Comparison of ENCODE assay signal across 21 cellular contexts in genomic region chr14:31307198-31307597, GRCh38.
DNase-seq lines count a peak whose midpoint lies in the region; ATAC-seq, FAIRE-seq and TF ChIP-seq lines count a peak whose summit lies in the region.
"Had no signal": no experiment of that assay in that cellular context is flagged by ENCODE, and none has a peak within 500 bp of the region (broad histone marks: within the 10 kb centered on the region; RNA-seq: fewer than 3 reads in every experiment).

No MANE protein-coding gene starts in this region.

- H3K4me1 ChIP-seq in HCT116 (ENCODE audit: control insufficient read depth in 1 of 2, insufficient read depth in 2 of 2, low read length in 2 of 2) (no peaks in the 10 kb centered on the region), PC-3 (ENCODE audit: insufficient read depth, low read length) (no peaks in the 10 kb centered on the region), esophagus muscularis mucosa (no peaks in the 10 kb centered on the region), small intestine (ENCODE audit: control insufficient read depth in 2 of 2, insufficient read depth in 1 of 2, low read depth in 1 of 2, low read length in 1 of 2) (no peaks in the 10 kb centered on the region), GM23248 (ENCODE audit: insufficient read depth) (no peaks in the 10 kb centered on the region)
- H3K4me1 ChIP-seq: A549; BLaER1 treated with 17β-estradiol and CSF1 and Interleukin-3, amounts not matched to agents 10 nM and 100 nM; SJCRH30 had no signal

- in situ Hi-C loops in GM23248 (cut with MboI) = no loop called here

- no peaks in the 10 kb centered on the region for H3F3A ChIP-seq in PC-3 (ENCODE audit: low read length, unreplicated experiment)
- no peaks in the 10 kb centered on the region for H3F3A ChIP-seq in GM23248 (ENCODE audit: insufficient read depth)

- no TSS peak for BruUV-seq in HCT116 (replicated peaks; lab: Mats Ljungman, UMichigan)
- BruUV-seq in PC-3 (replicated peaks; lab: Mats Ljungman, UMichigan) = no TSS peak

- no peak for FAIRE-seq in small intestine (lab: Jason Lieb, UNC)
- FAIRE-seq: A549, GM12878 had no signal

- intact Hi-C loops in HCT116 (cut with micrococcal nuclease) = no loop called here
- intact Hi-C loops in PC-3 (cut with micrococcal nuclease) = no loop called here
- intact Hi-C loops in esophagus muscularis mucosa (cut with DNase I) = no loop called here

- H3K79me2 ChIP-seq in HCT116 (ENCODE audit: insufficient read depth, low read length) (no peaks in the 10 kb centered on the region), PC-3 (ENCODE audit: low read length) (no peaks in the 10 kb centered on the region), GM23248 (ENCODE audit: insufficient read depth) (no peaks in the 10 kb centered on the region)

- POLR2A ChIA-PET in HCT116 (lab: Charles Lee) (no interaction called here), PC-3 (lab: Charles Lee; ENCODE audit: unreplicated experiment) (no interaction called here)

- TF ChIP-seq RAD21 in HCT116 (IDR thresholded peaks at IDR 0.05; ENCODE audit: low read depth) = peak; percentile 20; the same call in 1 of the 2 replicates

- H3K27me3 ChIP-seq in HCT116 (ENCODE audit: insufficient read depth, low read length) (no peaks in the 10 kb centered on the region), PC-3 (ENCODE audit: low read length) (no peaks in the 10 kb centered on the region), esophagus muscularis mucosa (no peaks in the 10 kb centered on the region), small intestine (ENCODE audit: control insufficient read depth in 2 of 2, insufficient read depth in 2 of 2, low read length in 2 of 2) (no peaks in the 10 kb centered on the region), GM23248 (replicated peaks; ENCODE audit: insufficient read depth) (no peaks in the 10 kb centered on the region)
- H3K27me3 ChIP-seq: BLaER1 treated with 17β-estradiol and CSF1 and Interleukin-3, amounts not matched to agents 10 nM and 100 nM; SJCRH30 had no signal

- H3K27ac ChIP-seq in HCT116 (ENCODE audit: low read depth, low read length) (no peak overlapping the region), PC-3 (ENCODE audit: low read length) (no peak overlapping the region), esophagus muscularis mucosa (replicated peaks in 1 of 4) (no peak overlapping the region), small intestine (ENCODE audit: low read depth in 1 of 2, low read length in 1 of 2) (no peak overlapping the region), GM23248 (no peak overlapping the region)
- H3K27ac ChIP-seq: A549; BLaER1 treated with 17β-estradiol and CSF1 and Interleukin-3, amounts not matched to agents 10 nM and 100 nM; SJCRH30 had no signal

- H3K36me3 ChIP-seq in HCT116 (ENCODE audit: control insufficient read depth in 1 of 2, insufficient read depth in 2 of 2, low read length in 2 of 2) (no peaks in the 10 kb centered on the region), PC-3 (ENCODE audit: low read depth, low read length) (peaks cover 8% of the 10 kb centered on the region; the same call in 1 of the 2 replicates), esophagus muscularis mucosa (peaks cover 35 to 97% (median 76%) of the 10 kb centered on the region in 4 donors), small intestine (ENCODE audit: control insufficient read depth in 2 of 2, insufficient read depth in 2 of 2, low read length in 2 of 2) (peaks cover 6 to 12% of the 10 kb centered on the region in 2 donors), GM23248 (ENCODE audit: low read depth) (peaks cover 91% of the 10 kb centered on the region)

- TF ChIP-seq CTCF in HCT116 (IDR thresholded peaks at IDR 0.05 in 2 of 3, conservative IDR thresholded peaks at IDR 0.05 in 1 of 3; ENCODE audit: borderline replicate concordance in 1 of 3, insufficient read depth in 1 of 3, low read depth in 2 of 3, low read length in 2 of 3) = 0 out of 6 replicates have a peak, but pooled peaks of 1 of the 3 experiments have one; percentile 21
- TF ChIP-seq CTCF in PC-3 (conservative IDR thresholded peaks at IDR 0.05; ENCODE audit: low read depth, low read length) = peak; percentile 39; the same call in 1 of the 2 replicates
- TF ChIP-seq CTCF in esophagus muscularis mucosa (IDR thresholded peaks at IDR 0.05) = no peak

- CTCF ChIA-PET in HCT116 (lab: Charles Lee) = no interaction called here
- CTCF ChIA-PET in PC-3 (lab: Charles Lee) = no interaction called here

- TF ChIP-seq POLR2A in HCT116 (IDR thresholded peaks at IDR 0.05; ENCODE audit: borderline replicate concordance, extremely low read depth, insufficient read depth, insufficient read length) = no peak
- TF ChIP-seq POLR2A in esophagus muscularis mucosa (IDR thresholded peaks at IDR 0.05; ENCODE audit: low read depth) = no peak

- H3K9ac ChIP-seq in HCT116 (ENCODE audit: low read length) (no peak overlapping the region), PC-3 (ENCODE audit: low read length) (no peak overlapping the region), GM23248 (no peak overlapping the region)
- H3K9ac ChIP-seq: BLaER1 treated with 17β-estradiol and CSF1 and Interleukin-3, amounts not matched to agents 10 nM and 100 nM had no signal

- H3K9me3 ChIP-seq in HCT116 (ENCODE audit: control insufficient read depth in 1 of 2, insufficient read depth in 1 of 2, low read depth in 1 of 2, low read length in 2 of 2) = no peaks in the 10 kb centered on the region
- no peaks in the 10 kb centered on the region for H3K9me3 ChIP-seq in PC-3 (ENCODE audit: low read length)
- H3K9me3 ChIP-seq in esophagus muscularis mucosa = no peaks in the 10 kb centered on the region
- H3K9me3 ChIP-seq in small intestine (ENCODE audit: control insufficient read depth, low read depth) = no peaks in the 10 kb centered on the region
- H3K9me3 ChIP-seq in GM23248 (ENCODE audit: low read depth) = no peaks in the 10 kb centered on the region
- H3K9me3 ChIP-seq: A549; BLaER1 treated with 17β-estradiol and CSF1 and Interleukin-3, amounts not matched to agents 10 nM and 100 nM; SJCRH30 had no signal

- H3K4me2 ChIP-seq in HCT116 (ENCODE audit: low read length) (no peak overlapping the region), PC-3 (ENCODE audit: low read length) (no peak overlapping the region), GM23248 (ENCODE audit: unreplicated experiment) (no peak overlapping the region)
- H3K4me2 ChIP-seq: A549; BLaER1 treated with 17β-estradiol and CSF1 and Interleukin-3, amounts not matched to agents 10 nM and 100 nM had no signal

- no peak for TF ChIP-seq EP300 in esophagus muscularis mucosa (IDR thresholded peaks at IDR 0.05)

- H2AFZ ChIP-seq in HCT116 (ENCODE audit: low read depth, low read length, poor library complexity, severe bottlenecking) (no peak overlapping the region), PC-3 (ENCODE audit: low read length) (no peak overlapping the region), GM23248 (no peak overlapping the region)

- H4K20me1 ChIP-seq in HCT116 (ENCODE audit: insufficient read depth) (no peaks in the 10 kb centered on the region), PC-3 (ENCODE audit: low read length) (no peaks in the 10 kb centered on the region), GM23248 (ENCODE audit: insufficient read depth) (no peaks in the 10 kb centered on the region)
- H4K20me1 ChIP-seq: BLaER1 treated with 17β-estradiol and CSF1 and Interleukin-3, amounts not matched to agents 10 nM and 100 nM had no signal

- RAD21 ChIA-PET in HCT116 (lab: Charles Lee; ENCODE audit: low non-redundant PET in 1 of 2, low total read pairs in 2 of 2, uncharacterized antibody in 2 of 2, unreplicated experiment in 2 of 2) = no interaction called here

- H3K4me3 ChIP-seq in HCT116 (replicated peaks in 1 of 2; ENCODE audit: low read depth in 1 of 2, low read length in 2 of 2) (no peak overlapping the region), PC-3 (ENCODE audit: low read length) (no peak overlapping the region), esophagus muscularis mucosa (no peak overlapping the region), small intestine (ENCODE audit: low read depth in 1 of 2, low read length in 2 of 2) (no peak overlapping the region), GM23248 (no peak overlapping the region)
- H3K4me3 ChIP-seq: A549; BLaER1 treated with 17β-estradiol and CSF1 and Interleukin-3, amounts not matched to agents 10 nM and 100 nM; GM12878; SJCRH30 had no signal

- DNase-seq in HCT116 (ENCODE audit: low read depth, low spot score) (no peak), PC-3 (peak; percentile 46), esophagus muscularis mucosa (ENCODE audit: extremely low spot score) (peak; percentile 10), small intestine (peak; percentile 39), GM23248 (no peak)
- DNase-seq in stimulated activated naive CD4-positive, alpha-beta T cell treated with Interleukin-2 at 50 U/mL for 16 hours (lab: John Stamatoyannopoulos, UW) = no peak
- DNase-seq: AML-193; CD4-positive, alpha-beta T cell; DMS53; KG1; MM.1S; NCI-H2029; NCI-H2227 treated with DMSO at 0.1 percent for 48 hours; NCI-H526 treated with DMSO at 0.1 percent for 48 hours; SJCRH30 had no signal

- H3K9me2 ChIP-seq in HCT116 (ENCODE audit: insufficient read depth) (no peaks in the 10 kb centered on the region), PC-3 (replicated peaks; ENCODE audit: low read length) (no peaks in the 10 kb centered on the region), GM23248 (ENCODE audit: insufficient read depth) (no peaks in the 10 kb centered on the region)

- ATAC-seq in HCT116 = peak; percentile 44; the same call in 1 of the 2 replicates
- no peak for ATAC-seq in PC-3
- ATAC-seq in HG02763 (IDR thresholded peaks at IDR 0.05; ENCODE audit: unreplicated experiment) = no peak
- ATAC-seq: A549, Panc1, SK-N-SH treated with all-trans-retinoic acid at 6 μM for 48 hours had no signal

TF ChIP-seq in HCT116, 20 proteins besides CTCF, POLR2A, EP300 and RAD21:
- TF ChIP-seq ZFX (IDR thresholded peaks at IDR 0.05) = no peak
- TF ChIP-seq ELF1 (IDR thresholded peaks at IDR 0.05; ENCODE audit: borderline replicate concordance, low read depth) = no peak

Comparison
In these comparisons a context has a peak if more than half of its experiments do, and no peak if none do; other contexts are left out.
1. DNase-seq: peak in PC-3 (single experiment), esophagus muscularis mucosa (single experiment) and small intestine (single experiment); none in HCT116 (single experiment), stimulated activated naive CD4-positive, alpha-beta T cell treated with Interleukin-2 at 50 U/mL for 16 hours (single experiment) and GM23248 (single experiment).